ENCODE assay signal across 8 cellular contexts in the genomic region with DNA sequence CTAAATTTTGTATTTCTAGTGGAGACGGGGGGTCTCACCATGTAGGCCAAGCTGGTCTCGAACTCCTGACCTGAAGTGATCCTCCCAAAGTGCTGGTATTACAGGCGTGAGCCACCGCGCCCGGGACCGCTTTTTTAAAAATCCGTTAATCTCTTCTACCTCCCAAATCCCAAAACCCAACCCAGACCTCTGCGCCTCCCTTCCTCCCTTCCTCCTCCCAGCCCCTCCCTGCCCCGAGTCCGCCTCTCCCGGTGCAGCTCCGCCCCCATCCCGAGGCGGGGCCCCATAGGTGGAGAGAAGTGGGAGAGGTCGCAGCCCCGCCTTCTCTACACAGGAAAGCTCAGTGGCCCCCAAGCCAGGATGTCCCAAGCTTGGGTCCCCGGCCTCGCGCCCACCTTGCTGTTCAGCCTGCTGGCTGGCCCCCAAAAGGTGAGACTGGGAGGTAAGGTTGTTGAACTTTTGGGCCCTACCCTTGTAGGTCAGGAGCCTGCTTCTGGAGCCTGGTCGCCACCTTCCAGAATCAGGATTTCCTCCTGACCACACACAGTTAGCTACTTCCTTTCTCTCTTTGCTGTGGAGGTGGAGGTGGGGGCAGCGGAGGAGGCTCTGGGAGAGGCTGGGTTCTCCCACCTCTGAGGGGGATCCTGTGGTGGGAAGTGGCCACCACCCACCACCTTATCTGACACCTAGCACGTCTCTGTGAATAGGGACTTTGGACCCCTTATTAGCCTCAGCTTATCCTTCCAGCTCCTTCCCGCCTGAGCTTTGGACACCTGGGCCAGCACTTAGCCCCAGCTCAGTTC. TPM values are rescaled to one million over a fixed set of nuclear protein-coding genes. Genes with fewer than 3 reads are reported as not detected.
DNase-seq lines count a peak whose midpoint lies in the region; TF ChIP-seq lines count a peak whose summit lies in the region.

TMEM92 (plus strand) TSS at position 325 of the 803 bp plus-strand sequence; CDS start at position 361, 36 bp downstream.

- peak within 1 kb of the TSS; percentile 2; the same call in 1 of the 2 replicates for H3K27ac ChIP-seq in PC-9
- H3K27ac ChIP-seq in sigmoid colon: peak within 1 kb of the TSS; percentile 74 to 91 (median 86)

- intact Hi-C loops in PC-9 (cut with micrococcal nuclease; ENCODE audit: unreplicated experiment) (loop anchor here (2.0 to 10.0 kb wide), 2 partner anchors 16 to 200 kb away; partner anchors contain the start of gene RSAD1), sigmoid colon (cut with DNase I) (loop anchor here (5.0 kb wide), 1 partner anchor 157 kb away; no protein-coding TSS in a partner anchor)

- peak within 1 kb of the TSS; percentile 61 for H3K4me3 ChIP-seq in PC-9
- H3K4me3 ChIP-seq in fibroblast of villous mesenchyme (ENCODE audit: low read depth, low read length): peak within 1 kb of the TSS; percentile 66
- H3K4me3 ChIP-seq in sigmoid colon: peak within 1 kb of the TSS in 3 of 4 donors; percentile 59 to 63 (median 61)

- H3K36me3 ChIP-seq in PC-9 (ENCODE audit: low read depth): no peaks in the 10 kb centered on the region
- no peaks in the 10 kb centered on the region for H3K36me3 ChIP-seq in sigmoid colon

- H3K9me3 ChIP-seq in PC-9 (ENCODE audit: insufficient read depth, low read depth) (no peaks in the 10 kb centered on the region), sigmoid colon (no peaks in the 10 kb centered on the region)

- WGBS in sigmoid colon, 2 donors: 10 to 27% methylated on average over 24 of the region's 24 CpGs

- TF ChIP-seq EP300 in sigmoid colon (IDR thresholded peaks at IDR 0.05): no peak

- H3K4me2 ChIP-seq in PC-9: peak within 1 kb of the TSS; percentile 86

- H3F3A ChIP-seq in PC-9 (ENCODE audit: insufficient read depth, low read depth): peaks cover 22% of the 10 kb centered on the region

- H3K4me1 ChIP-seq in PC-9 (replicated peaks; ENCODE audit: insufficient read depth) (peaks cover 62% of the 10 kb centered on the region), sigmoid colon (peaks cover 0 to 43% (median 36%) of the 10 kb centered on the region in 4 donors)

- H2AFZ ChIP-seq in PC-9: peak within 1 kb of the TSS; percentile 71

- TF ChIP-seq CTCF in PC-9 (conservative IDR thresholded peaks at IDR 0.05) (no peak), fibroblast of villous mesenchyme (IDR thresholded peaks at IDR 0.05; ENCODE audit: insufficient read depth, low read depth, low read length) (no peak), sigmoid colon (IDR thresholded peaks at IDR 0.05) (no peak)

- no peaks in the 10 kb centered on the region for H3K9me2 ChIP-seq in PC-9 (ENCODE audit: insufficient read depth)

- peak; percentile 59 for DNase-seq in NCI-H2196 (lab: John Stamatoyannopoulos, UW; ENCODE audit: unreplicated experiment)
- no peak for DNase-seq in NCI-H2196 treated with DMSO at 0.1 percent for 48 hours (lab: John Stamatoyannopoulos, UW; ENCODE audit: unreplicated experiment)
- DNase-seq in PC-9: peak; percentile 71 to 87
- DNase-seq in fibroblast of villous mesenchyme (ENCODE audit: low read depth): no peak
- no peak for DNase-seq in sigmoid colon
- no peak for DNase-seq in NCI-H2029 treated with DMSO at 0.1 percent for 48 hours (lab: John Stamatoyannopoulos, UW)
- DNase-seq in globus pallidus (ENCODE audit: low spot score): no peak
- no peak for DNase-seq in DMS114 treated with DMSO at 0.1 percent for 48 hours (lab: John Stamatoyannopoulos, UW; ENCODE audit: unreplicated experiment)

- CTCF ChIA-PET in PC-9 (lab: Charles Lee): interaction anchor here (0.6 to 1.4 kb wide), 9 partner anchors 8 to 182 kb away, joined by 3 to 21 read pairs (median 4); partner anchors contain the start of gene COL1A1

- no peaks in the 10 kb centered on the region for H3K79me2 ChIP-seq in PC-9 (ENCODE audit: low read depth)

- no peak for TF ChIP-seq POLR2A in sigmoid colon (IDR thresholded peaks at IDR 0.05)

- no peaks in the 10 kb centered on the region for H3K27me3 ChIP-seq in PC-9 (ENCODE audit: insufficient read depth, low read depth)
- no peaks in the 10 kb centered on the region for H3K27me3 ChIP-seq in sigmoid colon

- no peaks in the 10 kb centered on the region for H4K20me1 ChIP-seq in PC-9 (ENCODE audit: insufficient read depth)

- POLR2A ChIA-PET in PC-9 (lab: Charles Lee; ENCODE audit: unreplicated experiment): interaction anchor here (0.6 to 0.9 kb wide), 3 partner anchors 15 to 180 kb away, joined by 3 to 9 read pairs (median 7); no protein-coding TSS in a partner anchor

- TSS peak; percentile 71 for BruUV-seq in PC-9 (replicated peaks; lab: Mats Ljungman, UMichigan)

RNA-seq across cellular contexts. Expression of gene TMEM92, which starts in this region (rescaled TPM):
- total RNA-seq in PC-9 (2021) (12.9 and 16.6 TPM in 2 replicates), fibroblast of villous mesenchyme (under 0.01 TPM in 1 of 2 replicates, not detected in the other), sigmoid colon (not detected)
- polyA plus RNA-seq in sigmoid colon: 1 to 10 TPM; 2.5 to 9.7 (median 3.6) TPM

Comparison
In these comparisons a context has a peak if more than half of its experiments do, and no peak if none do; other contexts are left out.
1. RNA of gene TMEM92 (total RNA-seq): 12.9 to 16.6 TPM in PC-9; under 0.01 TPM in fibroblast of villous mesenchyme and not detected in sigmoid colon; every median in the first group is over 10 times any median in the second.
2. DNase-seq: peak in NCI-H2196 (single experiment) and PC-9 (2 of 2); none in NCI-H2196 treated with DMSO at 0.1 percent for 48 hours (single experiment), fibroblast of villous mesenchyme (single experiment), sigmoid colon (single experiment), NCI-H2029 treated with DMSO at 0.1 percent for 48 hours (single experiment), globus pallidus (single experiment) and DMS114 treated with DMSO at 0.1 percent for 48 hours (single experiment).
3. Peak in every context shown above with its lines, with median percentiles within 50 percentile points of each other: H3K4me3 ChIP-seq.